ENCODE assay signal across 24 cellular contexts in the genomic region with DNA sequence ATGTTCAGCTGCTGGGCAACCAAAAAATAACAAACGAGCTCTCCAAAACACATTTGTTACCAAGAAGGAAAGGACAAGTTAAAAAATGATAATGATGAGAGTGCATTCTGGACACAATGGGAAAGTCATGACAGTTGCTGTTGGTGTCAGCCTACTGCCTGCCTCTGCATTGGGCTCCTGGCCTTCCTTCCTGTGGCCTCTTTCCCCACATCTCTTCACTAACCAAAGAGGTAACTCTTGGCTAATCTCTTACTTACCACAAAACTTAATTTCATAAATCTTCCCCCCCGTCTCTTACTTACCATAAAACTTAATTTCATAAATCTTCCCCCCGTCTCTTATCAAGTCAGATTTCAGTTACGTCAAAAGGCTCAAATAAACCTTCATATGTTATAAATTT.
"Had no signal": no experiment of that assay in that cellular context is flagged by ENCODE, and none has a peak within 500 bp of the region (broad histone marks: within the 10 kb centered on the region; RNA-seq: fewer than 3 reads in every experiment).

No MANE protein-coding gene starts in this region.

- ATAC-seq: activated CD4-positive, CD25-positive, alpha-beta regulatory T cell treated with anti-CD3 and anti-CD28 coated beads, Interleukin-2, amount 50 U/mL, for 24 hours; gastrocnemius medialis; left ventricle myocardium superior; psoas muscle had no signal

- H3K4me3 ChIP-seq: coronary artery, esophagus muscularis mucosa, gastrocnemius medialis, pancreas, psoas muscle, right atrium auricular region, spleen, thoracic aorta, vagina had no signal

- DNase-seq: activated CD4-positive, alpha-beta memory T cell treated with anti-CD3 and anti-CD28 coated beads, Interleukin-2, amount 10 ng/mL, durations not matched to agents 7 days and 5 days; activated CD4-positive, alpha-beta T cell treated with anti-CD3 and anti-CD28 coated beads, Interleukin-2, amount 10 ng/mL, durations not matched to agents 24 days and 14 days; activated effector memory CD4-positive, alpha-beta T cell treated with anti-CD3 and anti-CD28 coated beads, Interleukin-2, amount 50 U/mL, for 16 hours; activated naive CD4-positive, alpha-beta T cell treated with anti-CD3 and anti-CD28 coated beads, Interleukin-2, amount 10 ng/mL, durations not matched to agents 7 days and 5 days; activated T-cell treated with anti-CD3 and anti-CD28 coated beads for 4 hours; amygdala; cerebellar nuclear complex; gastrocnemius medialis; head of caudate nucleus; hypothalamus; left ventricle myocardium superior; mammary epithelial cell; midbrain; pancreas; psoas muscle; spleen; stimulated activated CD4-positive, alpha-beta T cell treated with anti-CD3 and anti-CD28 coated beads, Interleukin-4, amount 100 ng/mL, for 24 hours; stimulated activated naive CD4-positive, alpha-beta T cell treated with Interleukin-2 at 50 U/mL for 16 hours had no signal
